ENCODE assay signal across 1 cellular context in genomic region chr15:91258436-91258779, GRCh38.
TF ChIP-seq lines count a peak whose summit lies in the region.

No MANE protein-coding gene starts in this region.

TF ChIP-seq in K562, 482 proteins besides CTCF, POLR2A, EP300 and RAD21 (continued from another document):
- no peak for TF ChIP-seq ARID4B (CRISPR knock-in tag; IDR thresholded peaks at IDR 0.05)
